Comparison of ENCODE assay signal across 18 cellular contexts in the genomic region with DNA sequence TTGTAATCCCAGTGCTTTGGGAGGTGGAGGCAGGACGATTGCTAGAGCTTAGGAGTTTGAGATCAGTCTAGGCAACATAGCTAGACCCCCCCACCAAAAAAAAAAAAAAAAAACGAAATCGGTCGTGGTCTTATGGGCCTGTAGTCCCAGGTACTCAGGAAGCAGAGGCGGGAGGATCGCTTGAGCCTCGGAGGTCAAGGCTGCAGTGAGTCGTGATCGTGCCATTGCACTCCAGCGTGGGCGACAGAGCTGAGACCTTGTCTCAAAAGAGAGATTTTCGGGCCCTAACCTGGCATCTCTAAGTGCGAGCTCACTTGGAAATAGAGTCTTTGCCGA. TPM values are rescaled to one million over a fixed set of nuclear protein-coding genes. Genes with fewer than 3 reads are reported as not detected.
A peak's percentile ranks its signal among the peaks of the same experiment; 100 is the strongest.
DNase-seq lines count a peak whose midpoint lies in the region; ATAC-seq and TF ChIP-seq lines count a peak whose summit lies in the region.
"Had no signal": no experiment of that assay in that cellular context is flagged by ENCODE, and none has a peak within 500 bp of the region (broad histone marks: within the 10 kb centered on the region; RNA-seq: fewer than 3 reads in every experiment).

No MANE protein-coding gene starts in this region.

- H3K4me3 Mint-ChIP-seq in activated naive CD4-positive, alpha-beta T cell treated with anti-CD3 and anti-CD28 coated beads, Interleukin-2, amount 50 U/mL, for 24 hours = peak overlapping the region; percentile 59
- H3K4me3 Mint-ChIP-seq in immature natural killer cell = peak overlapping the region; percentile 18 to 61 (median 47)
- H3K4me3 Mint-ChIP-seq: HFFc6 had no signal

- H3K27ac Mint-ChIP-seq in activated naive CD4-positive, alpha-beta T cell treated with anti-CD3 and anti-CD28 coated beads, Interleukin-2, amount 50 U/mL, for 24 hours = peak overlapping the region; percentile 74
- peak overlapping the region in 1 of 6 donors; percentile 32 for H3K27ac Mint-ChIP-seq in immature natural killer cell
- H3K27ac Mint-ChIP-seq: HFFc6 had no signal

- no peak for DNase-seq in activated naive CD4-positive, alpha-beta T cell (lab: John Stamatoyannopoulos, UW)
- DNase-seq in WERI-Rb-1 = no peak
- DNase-seq in immature natural killer cell = no peak
- no peak for DNase-seq in iPS-NIHi11 (ENCODE audit: low spot score)
- DNase-seq: activated effector memory CD4-positive, alpha-beta T cell treated with Interleukin-2 at 50 U/mL for 16 hours; brain microvascular endothelial cell; DMS79 treated with DMSO at 0.1 percent for 48 hours; HFFc6; mesenchymal stem cell; NCI-H1694; NCI-H446; OCI-M1 had no signal

- no peaks in the 10 kb centered on the region for H3K9me3 Mint-ChIP-seq in activated naive CD4-positive, alpha-beta T cell treated with anti-CD3 and anti-CD28 coated beads, Interleukin-2, amount 50 U/mL, for 24 hours
- no peaks in the 10 kb centered on the region for H3K9me3 Mint-ChIP-seq in immature natural killer cell
- H3K9me3 Mint-ChIP-seq: HFFc6 had no signal

- WGBS in thymus = 69% methylated on average over 14 of the region's 14 CpGs

- TF ChIP-seq CTCF in WERI-Rb-1 (IDR thresholded peaks at IDR 0.05; ENCODE audit: low read depth, low read length) = no peak

- peaks cover 19% of the 10 kb centered on the region for H3K4me1 Mint-ChIP-seq in activated naive CD4-positive, alpha-beta T cell treated with anti-CD3 and anti-CD28 coated beads, Interleukin-2, amount 50 U/mL, for 24 hours
- H3K4me1 Mint-ChIP-seq in immature natural killer cell = peaks cover 19 to 20% of the 10 kb centered on the region in 2 donors

- H3K9me3 ChIP-seq in WERI-Rb-1 (ENCODE audit: severe bottlenecking) (no peaks in the 10 kb centered on the region), thymus (ENCODE audit: control insufficient read depth) (no peaks in the 10 kb centered on the region)
- H3K9me3 ChIP-seq: pancreas had no signal

- H3K27me3 ChIP-seq in WERI-Rb-1 (ENCODE audit: insufficient read depth, low read depth, severe bottlenecking) (no peaks in the 10 kb centered on the region), thymus (ENCODE audit: control insufficient read depth, insufficient read depth) (no peaks in the 10 kb centered on the region)
- H3K27me3 ChIP-seq: brain microvascular endothelial cell, pancreas had no signal

- no peaks in the 10 kb centered on the region for H3K36me3 ChIP-seq in WERI-Rb-1
- no peaks in the 10 kb centered on the region for H3K36me3 ChIP-seq in thymus (ENCODE audit: control insufficient read depth, insufficient read depth)
- H3K36me3 ChIP-seq: brain microvascular endothelial cell, pancreas had no signal

- ATAC-seq in GM21717 (IDR thresholded peaks at IDR 0.05; ENCODE audit: unreplicated experiment) (no peak), GM21447 (IDR thresholded peaks at IDR 0.05; ENCODE audit: unreplicated experiment) (no peak)
- ATAC-seq: SK-N-SH treated with all-trans-retinoic acid at 6 μM for 48 hours had no signal

- H3K4me1 ChIP-seq in thymus (ENCODE audit: control insufficient read depth, insufficient read depth, low read length) = peaks cover 49% of the 10 kb centered on the region

- H3K27ac ChIP-seq in WERI-Rb-1 = peak overlapping the region; percentile 86; the same call in 1 of the 2 replicates
- H3K27ac ChIP-seq in thymus (ENCODE audit: low read depth) = peak overlapping the region; percentile 87
- H3K27ac ChIP-seq: brain microvascular endothelial cell, pancreas had no signal

- no peaks in the 10 kb centered on the region for H3K27me3 Mint-ChIP-seq in activated naive CD4-positive, alpha-beta T cell treated with anti-CD3 and anti-CD28 coated beads, Interleukin-2, amount 50 U/mL, for 24 hours
- peaks cover 0 to 4% (median 0%) of the 10 kb centered on the region in 3 donors for H3K27me3 Mint-ChIP-seq in immature natural killer cell (ENCODE audit: low read depth in 3 of 3)

- no peak overlapping the region for H3K4me3 ChIP-seq in WERI-Rb-1 (ENCODE audit: low read depth, low read length)
- no peak overlapping the region for H3K4me3 ChIP-seq in thymus (ENCODE audit: low read length)
- H3K4me3 ChIP-seq: pancreas had no signal

- H3K36me3 Mint-ChIP-seq in activated naive CD4-positive, alpha-beta T cell treated with anti-CD3 and anti-CD28 coated beads, Interleukin-2, amount 50 U/mL, for 24 hours = no peaks in the 10 kb centered on the region
- no peaks in the 10 kb centered on the region for H3K36me3 Mint-ChIP-seq in immature natural killer cell

RNA-seq across cellular contexts. Expression of a gene that starts 7.0 kb away (rescaled TPM):
- 10 to 100 TPM in 2 of 3 donors, 1 to 10 TPM in 1; 8.0 to 17.0 (median 10.6) TPM for polyA plus RNA-seq in immature natural killer cell
- polyA plus RNA-seq in thymus = 16.8 TPM

RNA-seq across cellular contexts. Expression of a gene that starts 8.3 kb away (rescaled TPM):
- polyA plus RNA-seq in immature natural killer cell (1 to 10 TPM; 1.8 to 7.2 (median 4.4) TPM), thymus (18.6 TPM)
